25 cellular contexts compared by ENCODE assay signal in the genomic region with DNA sequence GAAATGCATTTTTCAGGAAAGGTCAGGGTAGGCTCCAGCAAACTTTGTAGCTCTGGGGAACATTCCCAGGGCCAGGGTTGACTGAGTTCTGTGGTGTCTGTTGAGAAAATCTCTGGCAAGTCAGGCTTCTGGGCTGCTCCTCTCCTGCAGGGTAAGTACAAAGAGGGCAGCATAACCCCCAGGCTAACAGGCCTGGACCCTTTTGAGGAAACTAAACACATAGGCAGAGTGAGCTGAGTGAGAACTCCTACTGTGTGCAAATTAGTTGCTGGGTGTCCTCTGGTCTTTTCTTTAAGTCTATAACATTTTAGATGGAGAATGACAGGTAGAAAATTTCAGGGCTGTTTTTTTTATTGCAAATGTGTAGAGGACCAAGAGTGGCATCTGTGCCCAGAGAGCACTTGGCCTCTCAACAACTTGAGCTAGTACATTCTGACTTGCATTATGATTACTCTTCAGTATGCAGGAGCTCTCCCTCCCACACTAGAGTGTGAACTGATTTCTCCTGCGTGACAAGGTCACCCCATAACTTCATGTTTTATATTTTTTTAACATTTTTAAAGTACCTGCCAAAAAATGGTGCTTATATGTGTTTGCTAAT. TPM values are rescaled to one million over a fixed set of nuclear protein-coding genes. Genes with fewer than 3 reads are reported as not detected.
A peak's percentile ranks its signal among the peaks of the same experiment; 100 is the strongest.
DNase-seq lines count a peak whose midpoint lies in the region; ATAC-seq, FAIRE-seq and TF ChIP-seq lines count a peak whose summit lies in the region.
"Had no signal": no experiment of that assay in that cellular context is flagged by ENCODE, and none has a peak within 500 bp of the region (broad histone marks: within the 10 kb centered on the region; RNA-seq: fewer than 3 reads in every experiment).

No MANE protein-coding gene starts in this region.

- CTCF ChIA-PET in HCT116 (lab: Charles Lee) = interaction anchor here (0.8 kb wide), 1 partner anchor 18 kb away, joined by 3 read pairs; no protein-coding TSS in a partner anchor
- CTCF ChIA-PET in K562 (lab: Yijun Ruan, JAX; ENCODE audit: low intra/inter-chr PET ratio) = no interaction called here

- POLR2A ChIA-PET in HCT116 (lab: Charles Lee) (no interaction called here), K562 (lab: Yijun Ruan, JAX) (no interaction called here)

- DNase-seq in HCT116 (ENCODE audit: low read depth, low spot score) (no peak), OCI-M1 (lab: John Stamatoyannopoulos, UW) (peak; percentile 11), K562 (ENCODE audit: extremely low read depth in 1 of 4, low spot score in 3 of 4) (no peak), hippocampal formation (lab: John Stamatoyannopoulos, UW) (no peak), NCI-H2227 treated with DMSO at 0.1 percent for 48 hours (lab: John Stamatoyannopoulos, UW) (no peak), Right ventricle myocardium inferior (ENCODE audit: missing footprints) (no peak)
- DNase-seq in activated effector memory CD4-positive, alpha-beta T cell treated with anti-CD3 and anti-CD28 coated beads, Interleukin-2, amount 50 U/mL, for 16 hours = no peak
- DNase-seq: 8988T; ACHN; AML-193; BE2C; CD4-positive, alpha-beta T cell; CD8-positive, alpha-beta memory T cell; DMS 273 treated with DMSO at 0.1 percent for 48 hours; DMS79; EL; GF-D8; H9 had no signal

- TF ChIP-seq RAD21 in HCT116 (IDR thresholded peaks at IDR 0.05; ENCODE audit: low read depth) = no peak
- TF ChIP-seq RAD21 in K562 (CRISPR knock-in tag; conservative IDR thresholded peaks at IDR 0.05 in 1 of 2, IDR thresholded peaks at IDR 0.05 in 1 of 2) = no peak

- H3K36me3 ChIP-seq in HCT116 (ENCODE audit: control insufficient read depth in 1 of 2, insufficient read depth in 2 of 2, low read length in 2 of 2) = no peaks in the 10 kb centered on the region
- H3K36me3 ChIP-seq in K562 (ENCODE audit: control insufficient read depth, insufficient read depth, low read length) = no peaks in the 10 kb centered on the region
- H3K36me3 ChIP-seq: BE2C; BLaER1 treated with 17β-estradiol and CSF1 and Interleukin-3, amounts not matched to agents 10 nM and 100 nM had no signal

- no peak overlapping the region for H3K9ac ChIP-seq in HCT116 (ENCODE audit: low read length)
- no peak overlapping the region for H3K9ac ChIP-seq in K562 (ENCODE audit: insufficient read depth in 1 of 2, low read depth in 2 of 2, low read length in 2 of 2)
- H3K9ac ChIP-seq: BLaER1 treated with 17β-estradiol and CSF1 and Interleukin-3, amounts not matched to agents 10 nM and 100 nM; GM23248 had no signal

- RAD21 ChIA-PET in HCT116 (lab: Charles Lee; ENCODE audit: low non-redundant PET in 1 of 2, low total read pairs in 2 of 2, uncharacterized antibody in 2 of 2, unreplicated experiment in 2 of 2) = no interaction called here

- H3K9me3 ChIP-seq in HCT116 (ENCODE audit: control insufficient read depth in 1 of 2, insufficient read depth in 1 of 2, low read depth in 1 of 2, low read length in 2 of 2) (peaks cover 3 to 9% of the 10 kb centered on the region in 2 experiments; a peak in 2 of 4 replicates), K562 (replicated peaks; ENCODE audit: control insufficient read depth, insufficient read depth, low read depth, low read length) (peaks cover 1% of the 10 kb centered on the region; the same call in 1 of the 2 replicates)
- H3K9me3 ChIP-seq: BE2C had no signal

- H3K4me1 ChIP-seq in HCT116 (ENCODE audit: control insufficient read depth in 1 of 2, insufficient read depth in 2 of 2, low read length in 2 of 2) (no peaks in the 10 kb centered on the region), K562 (replicated peaks in 1 of 2; ENCODE audit: control insufficient read depth in 2 of 2, insufficient read depth in 2 of 2, low read length in 2 of 2) (no peaks in the 10 kb centered on the region; a peak in 1 of 5 replicates)
- H3K4me1 ChIP-seq: A549; BE2C; BLaER1 treated with 17β-estradiol and CSF1 and Interleukin-3, amounts not matched to agents 10 nM and 100 nM had no signal

- in situ Hi-C loops in K562 (cut with MboI) = no loop called here

- H4K20me1 ChIP-seq in HCT116 (ENCODE audit: insufficient read depth) = no peaks in the 10 kb centered on the region
- no peaks in the 10 kb centered on the region for H4K20me1 ChIP-seq in K562 (replicated peaks; ENCODE audit: control insufficient read depth, insufficient read depth, low read length)
- H4K20me1 ChIP-seq: BLaER1 treated with 17β-estradiol and CSF1 and Interleukin-3, amounts not matched to agents 10 nM and 100 nM had no signal

- intact Hi-C loops in HCT116 (cut with micrococcal nuclease) (no loop called here), K562 (cut with micrococcal nuclease) (no loop called here), Right ventricle myocardium inferior (cut with DNase I) (no loop called here)

- 0% methylated on average over 1 of the region's 1 CpG for WGBS in K562 (ENCODE audit: insufficient coverage, low coverage, missing lambda C conversion rate)

- no peak overlapping the region for H3K27ac ChIP-seq in HCT116 (ENCODE audit: low read depth, low read length)
- no peak overlapping the region for H3K27ac ChIP-seq in K562 (ENCODE audit: extremely low read depth, low read depth, low read length)
- H3K27ac ChIP-seq: A549; BLaER1 treated with 17β-estradiol and CSF1 and Interleukin-3, amounts not matched to agents 10 nM and 100 nM; GM23248 had no signal

- FAIRE-seq in K562 (lab: Jason Lieb, UNC) = no peak
- FAIRE-seq: A549, D721Med, GM12892, GM19239 had no signal

- ATAC-seq in HCT116 (no peak), K562 (no peak), Right ventricle myocardium inferior (no peak)
- ATAC-seq: A549 had no signal

- H3K79me2 ChIP-seq in HCT116 (ENCODE audit: insufficient read depth, low read length) (no peaks in the 10 kb centered on the region), K562 (ENCODE audit: control insufficient read depth, insufficient read depth, low read length) (no peaks in the 10 kb centered on the region)

- no peak overlapping the region for H2AFZ ChIP-seq in HCT116 (ENCODE audit: low read depth, low read length, poor library complexity, severe bottlenecking)
- H2AFZ ChIP-seq in K562 (ENCODE audit: low read depth, low read length) = no peak overlapping the region
- H2AFZ ChIP-seq: GM23248 had no signal

- TF ChIP-seq EP300 in K562 (IDR thresholded peaks at IDR 0.05; ENCODE audit: low read length) = no peak

- H3K9me2 ChIP-seq in HCT116 (ENCODE audit: insufficient read depth) = no peaks in the 10 kb centered on the region

- no TSS peak for BruUV-seq in HCT116 (replicated peaks; lab: Mats Ljungman, UMichigan)
- no TSS peak for BruUV-seq in K562 (replicated peaks; lab: Mats Ljungman, UMichigan)

- H3K27me3 ChIP-seq in HCT116 (ENCODE audit: insufficient read depth, low read length) (no peaks in the 10 kb centered on the region), K562 (ENCODE audit: control insufficient read depth in 2 of 2, insufficient read depth in 2 of 2, low read length in 2 of 2) (no peaks in the 10 kb centered on the region)
- H3K27me3 ChIP-seq: BE2C; BLaER1 treated with 17β-estradiol and CSF1 and Interleukin-3, amounts not matched to agents 10 nM and 100 nM had no signal

- no peak for TF ChIP-seq CTCF in HCT116 (IDR thresholded peaks at IDR 0.05 in 2 of 3, conservative IDR thresholded peaks at IDR 0.05 in 1 of 3; ENCODE audit: borderline replicate concordance in 1 of 3, insufficient read depth in 1 of 3, low read depth in 2 of 3, low read length in 2 of 3)
- no peak for TF ChIP-seq CTCF in K562 (IDR thresholded peaks at IDR 0.05 in 2 of 3, conservative IDR thresholded peaks at IDR 0.05 in 1 of 3; ENCODE audit: insufficient read depth in 2 of 3, low read depth in 1 of 3, low read length in 3 of 3)

- H3K4me2 ChIP-seq in HCT116 (ENCODE audit: low read length) (no peak overlapping the region), K562 (ENCODE audit: insufficient read depth, low read length) (no peak overlapping the region)
- H3K4me2 ChIP-seq: A549; BLaER1 treated with 17β-estradiol and CSF1 and Interleukin-3, amounts not matched to agents 10 nM and 100 nM had no signal

- H3K4me3 ChIP-seq in HCT116 (replicated peaks in 1 of 2; ENCODE audit: low read depth in 1 of 2, low read length in 2 of 2) = no peak overlapping the region
- H3K4me3 ChIP-seq in K562 = no peak overlapping the region
- H3K4me3 ChIP-seq: A549; BLaER1 treated with 17β-estradiol and CSF1 and Interleukin-3, amounts not matched to agents 10 nM and 100 nM; GM23248 had no signal

- no peak for TF ChIP-seq POLR2A in HCT116 (IDR thresholded peaks at IDR 0.05; ENCODE audit: borderline replicate concordance, extremely low read depth, insufficient read depth, insufficient read length)
- no peak for TF ChIP-seq POLR2A in K562 (conservative IDR thresholded peaks at IDR 0.05)

- H3K9me1 ChIP-seq in K562 (ENCODE audit: control insufficient read depth, insufficient read depth, low read length) = no peaks in the 10 kb centered on the region

TF ChIP-seq in HCT116, 20 proteins besides CTCF, POLR2A, EP300 and RAD21 (continues in another document):
- TF ChIP-seq, protein P1, sequence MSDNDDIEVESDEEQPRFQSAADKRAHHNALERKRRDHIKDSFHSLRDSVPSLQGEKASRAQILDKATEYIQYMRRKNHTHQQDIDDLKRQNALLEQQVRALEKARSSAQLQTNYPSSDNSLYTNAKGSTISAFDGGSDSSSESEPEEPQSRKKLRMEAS (IDR thresholded peaks at IDR 0.05) = no peak
- no peak for TF ChIP-seq EZH2 (IDR thresholded peaks at IDR 0.05)

TF ChIP-seq in K562, 482 proteins besides CTCF, POLR2A, EP300 and RAD21:
- TF ChIP-seq GTF2A2 (tag; IDR thresholded peaks at IDR 0.05) = no peak
- TF ChIP-seq ZNF274 (IDR thresholded peaks at IDR 0.05; ENCODE audit: borderline replicate concordance, low read depth, low read length) = peak; percentile 91

RNA-seq across cellular contexts. Expression of a gene that starts 49.9 kb away (rescaled TPM):
- 5.1 TPM for total RNA-seq in HCT116 (2021; ENCODE audit: unreplicated experiment)
- polyA plus RNA-seq in HCT116 (2012) = 5.0 and 6.4 TPM in 2 replicates
- not detected in 2 replicates for total RNA-seq in K562 (2011; cell fraction: chromatin; rRNA removed; ENCODE audit: low replicate concordance)
- total RNA-seq in K562 (2011; cell fraction: nucleolus; rRNA removed) = not detected in 2 replicates
- not detected in 2 replicates for total RNA-seq in K562 (2011; cell fraction: nucleoplasm; rRNA removed)
- total RNA-seq in K562 (2014; rRNA removed) = not detected in 2 replicates
- total RNA-seq in K562 (2014; rRNA removed; fragmentation: Illumina TruSeq; extraction: Trizol) = not detected in 2 replicates
- not detected in 2 replicates for total RNA-seq in K562 (2015; rRNA removed; fragmentation: Illumina TruSeq; extraction: Trizol)
- 0.04 TPM in 1 of 2 replicates, not detected in the other for total RNA-seq in K562 (2021)
- not detected in 2 replicates for polyA plus RNA-seq in K562 (2011; rRNA removed)
- polyA plus RNA-seq in K562 (2011; cell fraction: cytosol; rRNA removed) = not detected in 2 replicates
- polyA plus RNA-seq in K562 (2011; cell fraction: nucleus; rRNA removed) = not detected in 2 replicates
- polyA plus RNA-seq in K562 (2012) = not detected in 2 replicates
- polyA plus RNA-seq in K562 (2014; fragmentation: Illumina TruSeq; extraction: Trizol) = not detected in 2 replicates
- not detected for polyA plus RNA-seq in K562 (2014; fragmentation: Nextera tagmentation; extraction: Ambion mirVana)
- polyA plus RNA-seq in K562 (2014; rRNA removed) = not detected in 2 replicates
- polyA minus RNA-seq in K562 (2011; rRNA and poly(A)+ RNA removed) = not detected in 2 replicates
- not detected in 2 replicates for polyA minus RNA-seq in K562 (2011; cell fraction: cytosol; rRNA and poly(A)+ RNA removed)
- not detected in 2 replicates for polyA minus RNA-seq in K562 (2011; cell fraction: nucleus; rRNA and poly(A)+ RNA removed)
- not detected for total RNA-seq in Right ventricle myocardium inferior
- total RNA-seq: CD4-positive, alpha-beta T cell; CD8-positive, alpha-beta memory T cell had no signal
- polyA plus RNA-seq: CD14-positive monocyte; CD8-positive, alpha-beta memory T cell had no signal
